In the genomic region with DNA sequence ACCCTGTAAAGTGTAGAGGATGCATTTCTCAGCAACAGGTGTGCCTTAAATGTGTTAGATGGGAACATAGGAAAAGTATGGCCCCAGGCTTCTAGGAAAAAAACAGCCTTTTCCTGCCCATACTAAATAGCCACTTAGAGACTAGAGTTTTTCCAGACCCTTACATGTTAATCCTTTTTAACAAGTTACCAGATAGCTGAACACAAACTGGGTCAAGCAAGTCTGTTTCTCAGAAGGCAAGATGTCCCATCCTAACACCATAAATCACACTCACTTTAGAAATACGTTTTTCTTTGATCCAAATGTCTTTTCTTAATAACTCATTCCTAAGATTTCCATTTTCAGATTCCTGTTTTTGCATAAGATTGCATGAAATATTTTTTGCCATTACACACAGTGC, we compare ENCODE assay signal across 20 cellular contexts.
A peak's percentile ranks its signal among the peaks of the same experiment; 100 is the strongest.
DNase-seq lines count a peak whose midpoint lies in the region; ATAC-seq and TF ChIP-seq lines count a peak whose summit lies in the region.
"Had no signal": no experiment of that assay in that cellular context is flagged by ENCODE, and none has a peak within 500 bp of the region (broad histone marks: within the 10 kb centered on the region; RNA-seq: fewer than 3 reads in every experiment).

No MANE protein-coding gene starts in this region.

- no peaks in the 10 kb centered on the region for H3K9me3 ChIP-seq in hepatocyte (ENCODE audit: low read depth)
- H3K9me3 ChIP-seq in gastrocnemius medialis = no peaks in the 10 kb centered on the region
- no peaks in the 10 kb centered on the region for H3K9me3 ChIP-seq in suprapubic skin
- H3K9me3 ChIP-seq: A549, BE2C, HAP-1 had no signal

- DNase-seq in ELF-1 (ENCODE audit: low read depth, low spot score) (peak; percentile 3), LHCN-M2 (ENCODE audit: low read depth) (peak; percentile 22), hepatocyte (ENCODE audit: low spot score) (peak; percentile 8), gastrocnemius medialis (no peak), suprapubic skin (ENCODE audit: low spot score in 2 of 2) (no peak)
- DNase-seq in effector memory CD8-positive, alpha-beta T cell = no peak
- no peak for DNase-seq in activated CD4-positive, alpha-beta memory T cell treated with anti-CD3 and anti-CD28 coated beads for 36 hours
- DNase-seq: BE2C, DMS53, GF-D8, NCI-H1694, NCI-H2081, NCI-H2171, NCI-H345, NCI-H774 had no signal

- H3K36me3 Mint-ChIP-seq in effector memory CD8-positive, alpha-beta T cell (ENCODE audit: insufficient read depth) = no peaks in the 10 kb centered on the region
- no peaks in the 10 kb centered on the region for H3K36me3 Mint-ChIP-seq in activated CD4-positive, alpha-beta memory T cell treated with anti-CD3 and anti-CD28 coated beads for 36 hours
- H3K36me3 Mint-ChIP-seq: IgD-negative memory B cell had no signal

- ATAC-seq in gastrocnemius medialis (no peak), GM21825 (IDR thresholded peaks at IDR 0.05; ENCODE audit: unreplicated experiment) (no peak)
- no peak for ATAC-seq in effector memory CD8-positive, alpha-beta T cell (replicated peaks)
- ATAC-seq: A549, Panc1 had no signal

- H3K27ac Mint-ChIP-seq in effector memory CD8-positive, alpha-beta T cell = no peak overlapping the region
- H3K27ac Mint-ChIP-seq in activated CD4-positive, alpha-beta memory T cell treated with anti-CD3 and anti-CD28 coated beads for 36 hours = no peak overlapping the region
- H3K27ac Mint-ChIP-seq: IgD-negative memory B cell had no signal

- H3K9me2 ChIP-seq in hepatocyte (replicated peaks; ENCODE audit: insufficient read depth) = no peaks in the 10 kb centered on the region

- H3K27ac ChIP-seq in hepatocyte (no peak overlapping the region), gastrocnemius medialis (peak overlapping the region in 3 of 4 donors; percentile 75 to 88 (median 83)), suprapubic skin (no peak overlapping the region)
- H3K27ac ChIP-seq: A549 had no signal

- no peak overlapping the region for H3K4me3 Mint-ChIP-seq in effector memory CD8-positive, alpha-beta T cell
- no peak overlapping the region for H3K4me3 Mint-ChIP-seq in activated CD4-positive, alpha-beta memory T cell treated with anti-CD3 and anti-CD28 coated beads for 36 hours
- H3K4me3 Mint-ChIP-seq: IgD-negative memory B cell had no signal

- H3K4me1 ChIP-seq in hepatocyte (ENCODE audit: insufficient read depth) = peaks cover 8% of the 10 kb centered on the region
- H3K4me1 ChIP-seq in gastrocnemius medialis = peaks cover 48 to 61% of the 10 kb centered on the region in 2 donors
- H3K4me1 ChIP-seq in suprapubic skin = peaks cover 17% of the 10 kb centered on the region
- H3K4me1 ChIP-seq: BE2C, HAP-1 had no signal

- in situ Hi-C loops in gastrocnemius medialis (cut with MboI; ENCODE audit: low sequenced_read_pairs in 4 of 4) = loop anchor here in 1 of 4 donors (10.0 kb wide), 2 partner anchors 82 to 118 kb away; no protein-coding TSS in a partner anchor

- CTCF ChIA-PET in activated CD4-positive, alpha-beta memory T cell treated with anti-CD3 and anti-CD28 coated beads for 36 hours (lab: Charles Lee) = no interaction called here

- H3K27me3 ChIP-seq in hepatocyte (no peaks in the 10 kb centered on the region), gastrocnemius medialis (no peaks in the 10 kb centered on the region), suprapubic skin (no peaks in the 10 kb centered on the region)
- H3K27me3 ChIP-seq: BE2C had no signal

- TF ChIP-seq POLR2A in gastrocnemius medialis (IDR thresholded peaks at IDR 0.05) (no peak), suprapubic skin (IDR thresholded peaks at IDR 0.05) (no peak)

- intact Hi-C loops in gastrocnemius medialis (cut with DNase I; ENCODE audit: low total_unique reads) = loop anchor here (10.0 kb wide), 1 partner anchor 302 kb away; no protein-coding TSS in a partner anchor
- intact Hi-C loops in activated CD4-positive, alpha-beta memory T cell treated with anti-CD3 and anti-CD28 coated beads for 36 hours (cut with micrococcal nuclease) = no loop called here

- POLR2A ChIA-PET in activated CD4-positive, alpha-beta memory T cell treated with anti-CD3 and anti-CD28 coated beads for 36 hours (lab: Charles Lee) = no interaction called here

- no peaks in the 10 kb centered on the region for H4K20me1 ChIP-seq in hepatocyte (ENCODE audit: insufficient read depth, poor library complexity, severe bottlenecking)

- no peaks in the 10 kb centered on the region for H3K27me3 Mint-ChIP-seq in effector memory CD8-positive, alpha-beta T cell
- H3K27me3 Mint-ChIP-seq in activated CD4-positive, alpha-beta memory T cell treated with anti-CD3 and anti-CD28 coated beads for 36 hours = no peaks in the 10 kb centered on the region
- H3K27me3 Mint-ChIP-seq: IgD-negative memory B cell had no signal

- no peak overlapping the region for H3K4me3 ChIP-seq in hepatocyte
- no peak overlapping the region for H3K4me3 ChIP-seq in gastrocnemius medialis
- H3K4me3 ChIP-seq in suprapubic skin = no peak overlapping the region
- H3K4me3 ChIP-seq: A549, HAP-1 had no signal

- WGBS in hepatocyte (ENCODE audit: low lambda C conversion rate, missing lambda C conversion rate) = 22% methylated on average over 1 of the region's 1 CpG
- WGBS in suprapubic skin = 29% methylated on average over 1 of the region's 1 CpG

- H3K4me2 ChIP-seq in hepatocyte = no peak overlapping the region
- H3K4me2 ChIP-seq: A549 had no signal

- no peak for TF ChIP-seq CTCF in hepatocyte (IDR thresholded peaks at IDR 0.05; ENCODE audit: poor library complexity)
- no peak for TF ChIP-seq CTCF in gastrocnemius medialis (IDR thresholded peaks at IDR 0.05 in 4 of 5, conservative IDR thresholded peaks at IDR 0.05 in 1 of 5)
- no peak for TF ChIP-seq CTCF in suprapubic skin (IDR thresholded peaks at IDR 0.05)

- no peaks in the 10 kb centered on the region for H3K9me3 Mint-ChIP-seq in effector memory CD8-positive, alpha-beta T cell
- no peaks in the 10 kb centered on the region for H3K9me3 Mint-ChIP-seq in activated CD4-positive, alpha-beta memory T cell treated with anti-CD3 and anti-CD28 coated beads for 36 hours
- H3K9me3 Mint-ChIP-seq: IgD-negative memory B cell had no signal

- H3K79me2 ChIP-seq in hepatocyte = no peaks in the 10 kb centered on the region

- H3K36me3 ChIP-seq in hepatocyte (replicated peaks; ENCODE audit: insufficient read depth, low read depth) = no peaks in the 10 kb centered on the region
- H3K36me3 ChIP-seq in gastrocnemius medialis = no peaks in the 10 kb centered on the region
- no peaks in the 10 kb centered on the region for H3K36me3 ChIP-seq in suprapubic skin
- H3K36me3 ChIP-seq: BE2C, HAP-1 had no signal

- peaks cover 0 to 7% of the 10 kb centered on the region in 2 donors for H3K4me1 Mint-ChIP-seq in effector memory CD8-positive, alpha-beta T cell (ENCODE audit: low read depth in 2 of 2)
- H3K4me1 Mint-ChIP-seq in activated CD4-positive, alpha-beta memory T cell treated with anti-CD3 and anti-CD28 coated beads for 36 hours (ENCODE audit: low read depth) = peaks cover 7% of the 10 kb centered on the region

- no peak for TF ChIP-seq EP300 in suprapubic skin (IDR thresholded peaks at IDR 0.05)

- H2AFZ ChIP-seq in hepatocyte = no peak overlapping the region

Comparison
In these comparisons a context has a peak if more than half of its experiments do, and no peak if none do; other contexts are left out.
1. DNase-seq: peak in ELF-1 (single experiment), LHCN-M2 (single experiment) and hepatocyte (single experiment); none in gastrocnemius medialis (0 of 2), suprapubic skin (0 of 2), effector memory CD8-positive, alpha-beta T cell (0 of 3) and activated CD4-positive, alpha-beta memory T cell treated with anti-CD3 and anti-CD28 coated beads for 36 hours (single experiment).
2. H3K27ac ChIP-seq: peak in gastrocnemius medialis (3 of 4); none in hepatocyte (single experiment) and suprapubic skin (single experiment).